ENCODE assay signal across 7 cellular contexts in genomic region chr2:218395456-218395825, GRCh38. TPM values are rescaled to one million over a fixed set of nuclear protein-coding genes. Genes with fewer than 3 reads are reported as not detected.
DNase-seq lines count a peak whose midpoint lies in the region; ATAC-seq lines count a peak whose summit lies in the region.

No MANE protein-coding gene starts in this region.

- peaks cover 40% of the 10 kb centered on the region for H3K4me1 Mint-ChIP-seq in activated T-helper 1 cell treated with anti-CD3 and anti-CD28 coated beads, Interleukin-12 subunit alpha, Interleukin-12 subunit beta, Interleukin-2, Interleukin-4 antibody, amounts not matched to agents 30 ng/mL and 10 ng/mL and 1 ng/mL, durations not matched to agents 14 hours and 24 hours and 36 hours (ENCODE audit: low read depth)

- DNase-seq in HUDEP-2 (lab: John Stamatoyannopoulos, UW; ENCODE audit: unreplicated experiment in 76 of 76) (peak in 69 of 76 experiments; percentile 12 to 82 (median 54)), NCI-H1436 treated with DMSO at 0.1 percent for 48 hours (lab: John Stamatoyannopoulos, UW) (no peak)
- no peak for DNase-seq in activated T-helper 1 cell treated with anti-CD3 and anti-CD28 coated beads, Interleukin-12 subunit alpha, Interleukin-12 subunit beta, Interleukin-2, Interleukin-4 antibody, amounts not matched to agents 30 ng/mL and 10 ng/mL and 1 ng/mL, durations not matched to agents 14 hours and 24 hours and 36 hours (ENCODE audit: low spot score)
- DNase-seq in stimulated activated naive CD8-positive, alpha-beta T cell treated with anti-CD3 and anti-CD28 coated beads, Interleukin-15, Interleukin-2, amounts not matched to agents 100 U/mL and 50 U/mL, for 24 hours, result peak; percentile 23

- no peak for ATAC-seq in stimulated activated naive CD8-positive, alpha-beta T cell treated with anti-CD3 and anti-CD28 coated beads, Interleukin-15, Interleukin-2, amounts not matched to agents 100 U/mL and 50 U/mL, for 24 hours
- ATAC-seq in GM19397 (IDR thresholded peaks at IDR 0.05; ENCODE audit: unreplicated experiment), result no peak
- no peak for ATAC-seq in GM21786 (IDR thresholded peaks at IDR 0.05; ENCODE audit: unreplicated experiment)

- peak overlapping the region; percentile 85 for H3K27ac Mint-ChIP-seq in activated T-helper 1 cell treated with anti-CD3 and anti-CD28 coated beads, Interleukin-12 subunit alpha, Interleukin-12 subunit beta, Interleukin-2, Interleukin-4 antibody, amounts not matched to agents 30 ng/mL and 10 ng/mL and 1 ng/mL, durations not matched to agents 14 hours and 24 hours and 36 hours

- peaks cover 4% of the 10 kb centered on the region for H3K27me3 Mint-ChIP-seq in activated T-helper 1 cell treated with anti-CD3 and anti-CD28 coated beads, Interleukin-12 subunit alpha, Interleukin-12 subunit beta, Interleukin-2, Interleukin-4 antibody, amounts not matched to agents 30 ng/mL and 10 ng/mL and 1 ng/mL, durations not matched to agents 14 hours and 24 hours and 36 hours (ENCODE audit: insufficient read depth)

- peak overlapping the region; percentile 94 for H3K4me3 Mint-ChIP-seq in activated T-helper 1 cell treated with anti-CD3 and anti-CD28 coated beads, Interleukin-12 subunit alpha, Interleukin-12 subunit beta, Interleukin-2, Interleukin-4 antibody, amounts not matched to agents 30 ng/mL and 10 ng/mL and 1 ng/mL, durations not matched to agents 14 hours and 24 hours and 36 hours

- intact Hi-C loops in activated T-helper 1 cell treated with anti-CD3 and anti-CD28 coated beads, Interleukin-12 subunit alpha, Interleukin-12 subunit beta, Interleukin-2, Interleukin-4 antibody, amounts not matched to agents 30 ng/mL and 10 ng/mL and 1 ng/mL, durations not matched to agents 14 hours and 24 hours and 36 hours (cut with micrococcal nuclease), result loop anchor here (2.0 to 10.0 kb wide), 6 partner anchors 27 to 992 kb away; partner anchors contain the start of genes CNPPD1, DNPEP, RETREG2 and TUBA4A

- no peaks in the 10 kb centered on the region for H3K36me3 Mint-ChIP-seq in activated T-helper 1 cell treated with anti-CD3 and anti-CD28 coated beads, Interleukin-12 subunit alpha, Interleukin-12 subunit beta, Interleukin-2, Interleukin-4 antibody, amounts not matched to agents 30 ng/mL and 10 ng/mL and 1 ng/mL, durations not matched to agents 14 hours and 24 hours and 36 hours (ENCODE audit: low read depth)

- H3K9me3 Mint-ChIP-seq in activated T-helper 1 cell treated with anti-CD3 and anti-CD28 coated beads, Interleukin-12 subunit alpha, Interleukin-12 subunit beta, Interleukin-2, Interleukin-4 antibody, amounts not matched to agents 30 ng/mL and 10 ng/mL and 1 ng/mL, durations not matched to agents 14 hours and 24 hours and 36 hours, result no peaks in the 10 kb centered on the region

- H3K4me3 ChIP-seq in iPS-11a (ENCODE audit: low read depth, low read length), result peak overlapping the region; percentile 13

RNA-seq across cellular contexts. Expression of gene CTDSP1, which starts 4.2 kb away (rescaled TPM):
- 105 and 106 TPM in 2 replicates for total RNA-seq in activated T-helper 1 cell treated with anti-CD3 and anti-CD28 coated beads, Interleukin-12 subunit alpha, Interleukin-12 subunit beta, Interleukin-2, Interleukin-4 antibody, amounts not matched to agents 30 ng/mL and 10 ng/mL and 1 ng/mL, durations not matched to agents 14 hours and 24 hours and 36 hours

RNA-seq across cellular contexts. Expression of gene SLC11A1, which starts 13.4 kb away (rescaled TPM):
- 0.05 and 0.27 TPM in 2 replicates for total RNA-seq in activated T-helper 1 cell treated with anti-CD3 and anti-CD28 coated beads, Interleukin-12 subunit alpha, Interleukin-12 subunit beta, Interleukin-2, Interleukin-4 antibody, amounts not matched to agents 30 ng/mL and 10 ng/mL and 1 ng/mL, durations not matched to agents 14 hours and 24 hours and 36 hours

RNA-seq across cellular contexts. Expression of gene VIL1, which starts 23.5 kb away (rescaled TPM):
- not detected in 2 replicates for total RNA-seq in activated T-helper 1 cell treated with anti-CD3 and anti-CD28 coated beads, Interleukin-12 subunit alpha, Interleukin-12 subunit beta, Interleukin-2, Interleukin-4 antibody, amounts not matched to agents 30 ng/mL and 10 ng/mL and 1 ng/mL, durations not matched to agents 14 hours and 24 hours and 36 hours

RNA-seq across cellular contexts. Expression of gene CATIP, which starts 38.8 kb away (rescaled TPM):
- not detected in 2 replicates for total RNA-seq in activated T-helper 1 cell treated with anti-CD3 and anti-CD28 coated beads, Interleukin-12 subunit alpha, Interleukin-12 subunit beta, Interleukin-2, Interleukin-4 antibody, amounts not matched to agents 30 ng/mL and 10 ng/mL and 1 ng/mL, durations not matched to agents 14 hours and 24 hours and 36 hours

Comparison
In these comparisons a context has a peak if more than half of its experiments do, and no peak if none do; other contexts are left out.
1. DNase-seq: peak in HUDEP-2 (69 of 76) and stimulated activated naive CD8-positive, alpha-beta T cell treated with anti-CD3 and anti-CD28 coated beads, Interleukin-15, Interleukin-2, amounts not matched to agents 100 U/mL and 50 U/mL, for 24 hours (single experiment); none in activated T-helper 1 cell treated with anti-CD3 and anti-CD28 coated beads, Interleukin-12 subunit alpha, Interleukin-12 subunit beta, Interleukin-2, Interleukin-4 antibody, amounts not matched to agents 30 ng/mL and 10 ng/mL and 1 ng/mL, durations not matched to agents 14 hours and 24 hours and 36 hours (single experiment) and NCI-H1436 treated with DMSO at 0.1 percent for 48 hours (single experiment).